17 cellular contexts compared by ENCODE assay signal in the genomic region with DNA sequence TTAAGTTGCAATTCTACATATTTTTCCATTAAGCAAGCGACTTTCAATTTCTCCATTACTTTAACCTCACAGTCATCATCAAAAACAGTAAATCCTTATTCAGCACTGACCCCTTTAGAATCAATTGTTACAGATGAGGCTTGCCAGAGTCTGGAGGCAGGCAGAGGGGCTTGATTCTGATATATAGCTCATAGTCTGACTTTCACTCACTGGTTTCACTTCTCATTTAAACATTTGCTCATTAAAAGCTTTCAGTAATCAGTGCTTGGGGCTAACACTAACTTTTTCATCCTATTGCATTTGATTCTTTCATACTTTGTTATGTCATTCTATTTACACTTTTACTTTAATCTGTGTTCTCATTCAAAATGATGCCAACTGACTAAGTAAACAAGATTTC.
DNase-seq lines count a peak whose midpoint lies in the region; ATAC-seq lines count a peak whose summit lies in the region.
"Had no signal": no experiment of that assay in that cellular context is flagged by ENCODE, and none has a peak within 500 bp of the region (broad histone marks: within the 10 kb centered on the region; RNA-seq: fewer than 3 reads in every experiment).

No MANE protein-coding gene starts in this region.

- ATAC-seq in HG02885 (IDR thresholded peaks at IDR 0.05; ENCODE audit: poor library complexity, unreplicated experiment) (peak; percentile 66), HG03354 (IDR thresholded peaks at IDR 0.05; ENCODE audit: poor library complexity, severe bottlenecking, unreplicated experiment) (peak; percentile 68), GM18861 (IDR thresholded peaks at IDR 0.05; ENCODE audit: unreplicated experiment) (no peak)

- H3K27me3 ChIP-seq in H7 (ENCODE audit: control insufficient read depth, insufficient read depth, low read length) = no peaks in the 10 kb centered on the region
- H3K27me3 ChIP-seq: BLaER1 had no signal

- no peaks in the 10 kb centered on the region for H3K36me3 ChIP-seq in H7 (replicated peaks; ENCODE audit: control insufficient read depth, insufficient read depth, low read length)
- H3K36me3 ChIP-seq: BLaER1 had no signal

- peak; percentile 18 for DNase-seq in NOMO-1 treated with DMSO at 0.1 percent for 48 hours (lab: John Stamatoyannopoulos, UW; ENCODE audit: unreplicated experiment)
- DNase-seq in NOMO-1 (lab: John Stamatoyannopoulos, UW; ENCODE audit: unreplicated experiment in 2 of 2) = no peak
- DNase-seq in H7 = no peak
- no peak for DNase-seq in NCI-H2171 treated with DMSO at 0.1 percent for 48 hours (lab: John Stamatoyannopoulos, UW)
- DNase-seq: 8988T; AML-193; Caco-2; CD8-positive, alpha-beta memory T cell; DMS53; GF-D8; GM23248; H9; KG1 had no signal

- H3K4me3 ChIP-seq in H7 (ENCODE audit: insufficient read depth, low read depth, low read length) = no peak overlapping the region
- H3K4me3 ChIP-seq: BLaER1, GM23248 had no signal
